22 cellular contexts compared by ENCODE assay signal in the genomic region with DNA sequence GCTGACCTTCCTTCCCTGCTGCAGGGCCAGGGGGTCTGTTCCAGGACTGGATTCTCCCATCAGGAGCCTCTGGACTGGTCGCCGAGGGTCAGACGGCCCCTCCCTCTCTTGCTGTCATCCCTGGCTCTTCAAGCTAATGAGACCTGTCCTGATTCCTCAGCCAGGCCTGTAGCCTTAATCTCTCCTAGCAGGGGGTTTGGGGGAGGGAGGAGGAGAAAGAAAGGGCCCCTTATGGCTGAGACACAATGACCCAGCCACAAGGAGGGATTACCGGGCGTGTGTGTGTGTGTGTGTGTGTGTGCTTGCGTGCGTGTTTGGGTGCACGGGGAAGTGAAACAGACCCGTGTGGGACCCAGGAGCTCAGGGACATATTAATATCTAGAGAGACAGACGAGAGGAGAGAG. TPM values are rescaled to one million over a fixed set of nuclear protein-coding genes. Genes with fewer than 3 reads are reported as not detected.
DNase-seq lines count a peak whose midpoint lies in the region; ATAC-seq lines count a peak whose summit lies in the region.
"Had no signal": no experiment of that assay in that cellular context is flagged by ENCODE, and none has a peak within 500 bp of the region (broad histone marks: within the 10 kb centered on the region; RNA-seq: fewer than 3 reads in every experiment).

No MANE protein-coding gene starts in this region.

- H3K36me3 ChIP-seq in SJCRH30: no peaks in the 10 kb centered on the region
- H3K36me3 ChIP-seq: neutrophil had no signal

- H3K27me3 ChIP-seq in SJCRH30: no peaks in the 10 kb centered on the region

- CTCF ChIA-PET in activated CD8-positive, alpha-beta memory T cell treated with anti-CD3 and anti-CD28 coated beads, Interleukin-2, amount 10 ng/mL, durations not matched to agents 7 days and 5 days (lab: Charles Lee): no interaction called here

- H3K9me3 Mint-ChIP-seq in activated CD8-positive, alpha-beta memory T cell treated with anti-CD3 and anti-CD28 coated beads, Interleukin-2, amount 10 ng/mL, durations not matched to agents 7 days and 5 days (ENCODE audit: low read depth): no peaks in the 10 kb centered on the region
- H3K9me3 Mint-ChIP-seq: activated naive CD4-positive, alpha-beta T cell treated with anti-CD3 and anti-CD28 coated beads, Interleukin-2, amount 50 U/mL, for 72 hours; CD8-positive, alpha-beta T cell had no signal

- peaks cover 31% of the 10 kb centered on the region for H3K27me3 Mint-ChIP-seq in activated CD8-positive, alpha-beta memory T cell treated with anti-CD3 and anti-CD28 coated beads, Interleukin-2, amount 10 ng/mL, durations not matched to agents 7 days and 5 days

- no peaks in the 10 kb centered on the region for H3K4me1 Mint-ChIP-seq in activated CD8-positive, alpha-beta memory T cell treated with anti-CD3 and anti-CD28 coated beads, Interleukin-2, amount 10 ng/mL, durations not matched to agents 7 days and 5 days

- H3K36me3 Mint-ChIP-seq in activated CD8-positive, alpha-beta memory T cell treated with anti-CD3 and anti-CD28 coated beads, Interleukin-2, amount 10 ng/mL, durations not matched to agents 7 days and 5 days: no peaks in the 10 kb centered on the region
- H3K36me3 Mint-ChIP-seq: activated naive CD4-positive, alpha-beta T cell treated with anti-CD3 and anti-CD28 coated beads, Interleukin-2, amount 50 U/mL, for 72 hours; CD8-positive, alpha-beta T cell had no signal

- H3K27ac ChIP-seq in SJCRH30: peak overlapping the region; percentile 67
- H3K27ac ChIP-seq: neutrophil had no signal

- H3K4me3 ChIP-seq in SJCRH30: peak overlapping the region; percentile 32

- peaks cover 24% of the 10 kb centered on the region for H3K4me1 ChIP-seq in SJCRH30

- no peaks in the 10 kb centered on the region for H3K9me3 ChIP-seq in SJCRH30 (replicated peaks)
- H3K9me3 ChIP-seq: neutrophil had no signal

- no peak for DNase-seq in activated CD8-positive, alpha-beta memory T cell treated with anti-CD3 and anti-CD28 coated beads, Interleukin-2, amount 10 ng/mL, durations not matched to agents 7 days and 5 days
- DNase-seq in activated CD8-positive, alpha-beta memory T cell treated with anti-CD3 and anti-CD28 coated beads, Interleukin-2, amount 50 U/mL, for 48 hours: no peak
- DNase-seq in SJCRH30: peak; percentile 73 to 88
- DNase-seq in iPS-NIHi11 (ENCODE audit: low spot score): peak; percentile 70
- no peak for DNase-seq in medulla oblongata (ENCODE audit: extremely low spot score)
- DNase-seq in NCI-H2196 treated with DMSO at 0.1 percent for 48 hours (lab: John Stamatoyannopoulos, UW; ENCODE audit: unreplicated experiment): no peak
- DNase-seq in NCI-H2171 (lab: John Stamatoyannopoulos, UW): no peak
- DNase-seq: activated CD4-positive, CD25-positive, alpha-beta regulatory T cell treated with anti-CD3 and anti-CD28 coated beads, Interleukin-2, amount 50 U/mL, for 72 hours; CD8-positive, alpha-beta T cell; mesenchymal stem cell; NCI-H1694 treated with DMSO at 0.1 percent for 48 hours; NCI-H526; stimulated activated CD4-positive, alpha-beta T cell treated with anti-CD3 and anti-CD28 coated beads, Interleukin-2, amount 100 ng/mL, for 48 hours had no signal

- peak overlapping the region; percentile 8 for H3K27ac Mint-ChIP-seq in activated CD8-positive, alpha-beta memory T cell treated with anti-CD3 and anti-CD28 coated beads, Interleukin-2, amount 10 ng/mL, durations not matched to agents 7 days and 5 days
- H3K27ac Mint-ChIP-seq: activated naive CD4-positive, alpha-beta T cell treated with anti-CD3 and anti-CD28 coated beads, Interleukin-2, amount 50 U/mL, for 72 hours had no signal

- ATAC-seq in activated CD8-positive, alpha-beta memory T cell treated with anti-CD3 and anti-CD28 coated beads, Interleukin-2, amount 10 ng/mL, durations not matched to agents 7 days and 5 days: no peak
- no peak for ATAC-seq in GM21360 (IDR thresholded peaks at IDR 0.05; ENCODE audit: unreplicated experiment)
- ATAC-seq: activated naive CD4-positive, alpha-beta T cell treated with anti-CD3 and anti-CD28 coated beads, Interleukin-2, amount 50 U/mL, for 72 hours; CD8-positive, alpha-beta T cell; sciatic nerve had no signal

- no peak overlapping the region for H3K4me3 Mint-ChIP-seq in activated CD8-positive, alpha-beta memory T cell treated with anti-CD3 and anti-CD28 coated beads, Interleukin-2, amount 10 ng/mL, durations not matched to agents 7 days and 5 days
- H3K4me3 Mint-ChIP-seq: CD8-positive, alpha-beta T cell had no signal

RNA-seq across cellular contexts. Expression of a gene that starts 1.9 kb away (rescaled TPM):
- total RNA-seq in activated CD8-positive, alpha-beta memory T cell treated with anti-CD3 and anti-CD28 coated beads, Interleukin-2, amount 10 ng/mL, durations not matched to agents 7 days and 5 days: not detected
- 0.10 and 0.89 TPM in 2 replicates for total RNA-seq in SJCRH30 (2014; rRNA removed; shearing (Covaris generic))
- total RNA-seq: A673; activated naive CD4-positive, alpha-beta T cell treated with anti-CD3 and anti-CD28 coated beads, Interleukin-2, amount 50 U/mL, for 72 hours; CD8-positive, alpha-beta T cell; fibroblast of villous mesenchyme; HT-29; RPMI7951; T-helper 1 cell treated with Interleukin-12 subunit alpha and Interleukin-12 subunit beta and Interleukin-4 antibody, amounts not matched to agents 30 ng/mL and 1 ng/mL, for 36 hours had no signal

RNA-seq across cellular contexts. Expression of a gene that starts 15.5 kb away (rescaled TPM):
- total RNA-seq in activated CD8-positive, alpha-beta memory T cell treated with anti-CD3 and anti-CD28 coated beads, Interleukin-2, amount 10 ng/mL, durations not matched to agents 7 days and 5 days: not detected
- not detected in 2 replicates for total RNA-seq in SJCRH30 (2014; rRNA removed; shearing (Covaris generic))
- total RNA-seq: A673; activated naive CD4-positive, alpha-beta T cell treated with anti-CD3 and anti-CD28 coated beads, Interleukin-2, amount 50 U/mL, for 72 hours; CD8-positive, alpha-beta T cell; fibroblast of villous mesenchyme; HT-29; RPMI7951; sciatic nerve; T-helper 1 cell treated with Interleukin-12 subunit alpha and Interleukin-12 subunit beta and Interleukin-4 antibody, amounts not matched to agents 30 ng/mL and 1 ng/mL, for 36 hours had no signal

RNA-seq across cellular contexts. Expression of a gene that starts 39.2 kb away (rescaled TPM):
- total RNA-seq in activated CD8-positive, alpha-beta memory T cell treated with anti-CD3 and anti-CD28 coated beads, Interleukin-2, amount 10 ng/mL, durations not matched to agents 7 days and 5 days: not detected
- not detected in 2 replicates for total RNA-seq in SJCRH30 (2014; rRNA removed; shearing (Covaris generic))
- total RNA-seq: A673; activated naive CD4-positive, alpha-beta T cell treated with anti-CD3 and anti-CD28 coated beads, Interleukin-2, amount 50 U/mL, for 72 hours; CD8-positive, alpha-beta T cell; fibroblast of villous mesenchyme; HT-29; RPMI7951; sciatic nerve; T-helper 1 cell treated with Interleukin-12 subunit alpha and Interleukin-12 subunit beta and Interleukin-4 antibody, amounts not matched to agents 30 ng/mL and 1 ng/mL, for 36 hours had no signal

RNA-seq across cellular contexts. Expression of a gene that starts 41.3 kb away (rescaled TPM):
- total RNA-seq in activated CD8-positive, alpha-beta memory T cell treated with anti-CD3 and anti-CD28 coated beads, Interleukin-2, amount 10 ng/mL, durations not matched to agents 7 days and 5 days: 100 to 1,000 TPM in 1 of 2 experiments, 10 to 100 TPM in 1; 94.2 to 133 TPM
- 204 and 219 TPM in 2 replicates for total RNA-seq in SJCRH30 (2014; rRNA removed; shearing (Covaris generic))

Comparison
In these comparisons a context has a peak if more than half of its experiments do, and no peak if none do; other contexts are left out.
1. DNase-seq: peak in SJCRH30 (2 of 2) and iPS-NIHi11 (single experiment); none in activated CD8-positive, alpha-beta memory T cell treated with anti-CD3 and anti-CD28 coated beads, Interleukin-2, amount 10 ng/mL, durations not matched to agents 7 days and 5 days (single experiment), activated CD8-positive, alpha-beta memory T cell treated with anti-CD3 and anti-CD28 coated beads, Interleukin-2, amount 50 U/mL, for 48 hours (single experiment), medulla oblongata (single experiment), NCI-H2196 treated with DMSO at 0.1 percent for 48 hours (single experiment) and NCI-H2171 (single experiment).